ENCODE assay signal across 23 cellular contexts in genomic region chr15:80673561-80674244, GRCh38. TPM values are rescaled to one million over a fixed set of nuclear protein-coding genes. Genes with fewer than 3 reads are reported as not detected.
A peak's percentile ranks its signal among the peaks of the same experiment; 100 is the strongest.
DNase-seq lines count a peak whose midpoint lies in the region; ATAC-seq, FAIRE-seq and TF ChIP-seq lines count a peak whose summit lies in the region.
"Had no signal": no experiment of that assay in that cellular context is flagged by ENCODE, and none has a peak within 500 bp of the region (broad histone marks: within the 10 kb centered on the region; RNA-seq: fewer than 3 reads in every experiment).

No MANE protein-coding gene starts in this region.

- H3K9ac ChIP-seq in BLaER1 (no peak overlapping the region), H9 (ENCODE audit: extremely low read depth, insufficient read length, low read length) (no peak overlapping the region)

- peak overlapping the region; percentile 30 for H3K4me2 ChIP-seq in BLaER1
- H3K4me2 ChIP-seq in H9 (ENCODE audit: insufficient read depth, insufficient read length, low read length), result no peak overlapping the region

- H2AK5ac ChIP-seq in H9 (ENCODE audit: insufficient read length, low read length), result no peak overlapping the region

- H3K27me3 Mint-ChIP-seq in H9 (ENCODE audit: low read depth), result peaks cover 13% of the 10 kb centered on the region
- H3K27me3 Mint-ChIP-seq in activated CD4-positive, alpha-beta T cell treated with anti-CD3 and anti-CD28 coated beads, Interleukin-2, amount 10 ng/mL, durations not matched to agents 7 days and 5 days, result peaks cover 12% of the 10 kb centered on the region

- no peak overlapping the region for H2AFZ ChIP-seq in H9 (ENCODE audit: low read length)

- H3K56ac ChIP-seq in H9 (ENCODE audit: insufficient read length, low read depth, low read length), result no peak overlapping the region

- no peak overlapping the region for H3K27ac Mint-ChIP-seq in H9
- H3K27ac Mint-ChIP-seq in activated CD4-positive, alpha-beta T cell treated with anti-CD3 and anti-CD28 coated beads, Interleukin-2, amount 10 ng/mL, durations not matched to agents 7 days and 5 days, result no peak overlapping the region
- H3K27ac Mint-ChIP-seq: activated CD8-positive, alpha-beta memory T cell treated with anti-CD3 and anti-CD28 coated beads, Interleukin-2, amount 10 ng/mL, durations not matched to agents 7 days and 5 days; activated naive CD4-positive, alpha-beta T cell treated with anti-CD3 and anti-CD28 coated beads, Interleukin-2, amount 50 U/mL, for 24 hours; activated T-helper 1 cell treated with anti-CD3 and anti-CD28 coated beads, Interleukin-12 subunit alpha, Interleukin-12 subunit beta, Interleukin-2, Interleukin-4 antibody, amounts not matched to agents 30 ng/mL and 10 ng/mL and 1 ng/mL, durations not matched to agents 14 hours and 24 hours and 36 hours had no signal

- H3K4me1 ChIP-seq in BLaER1, result peaks cover 15% of the 10 kb centered on the region
- H3K4me1 ChIP-seq in H9 (ENCODE audit: insufficient read depth, low read length), result no peaks in the 10 kb centered on the region
- H3K4me1 ChIP-seq: ascending aorta, gastrocnemius medialis, sigmoid colon had no signal

- H3K27ac ChIP-seq in BLaER1 (no peak overlapping the region), H9 (ENCODE audit: insufficient read length, low read depth, low read length) (no peak overlapping the region)
- H3K27ac ChIP-seq: ascending aorta, gastrocnemius medialis, sigmoid colon had no signal

- no peaks in the 10 kb centered on the region for H3K23me2 ChIP-seq in H9 (ENCODE audit: insufficient read length, low read depth, low read length, poor library complexity, severe bottlenecking)

- H4K91ac ChIP-seq in H9 (ENCODE audit: insufficient read length, low read depth, low read length), result no peak overlapping the region

- no peak overlapping the region for H3K4ac ChIP-seq in H9 (ENCODE audit: low read depth, low read length)

- no peak for FAIRE-seq in H54 (lab: Jason Lieb, UNC)
- FAIRE-seq: G401.6, TTC549 had no signal

- no peak overlapping the region for H3K18ac ChIP-seq in H9 (ENCODE audit: insufficient read length, low read depth, low read length)

- H2BK120ac ChIP-seq in H9 (ENCODE audit: low read depth, low read length, poor library complexity, severe bottlenecking), result no peak overlapping the region

- CTCF ChIA-PET in activated CD4-positive, alpha-beta T cell treated with anti-CD3 and anti-CD28 coated beads, Interleukin-2, amount 10 ng/mL, durations not matched to agents 7 days and 5 days (lab: Charles Lee), result interaction anchor here (0.6 kb wide), 1 partner anchor 249 kb away, joined by 3 read pairs; no protein-coding TSS in a partner anchor

- H2BK12ac ChIP-seq in H9 (ENCODE audit: insufficient read length, low read depth, low read length), result no peak overlapping the region

- no peak overlapping the region for H3K4me3 ChIP-seq in BLaER1
- H3K4me3 ChIP-seq: ascending aorta, gastrocnemius medialis, sigmoid colon had no signal

- TF ChIP-seq POLR2A in H54 (IDR thresholded peaks at IDR 0.05; ENCODE audit: low read depth, low read length), result no peak

- no peak overlapping the region for H3K4me3 Mint-ChIP-seq in H9
- H3K4me3 Mint-ChIP-seq in activated CD4-positive, alpha-beta T cell treated with anti-CD3 and anti-CD28 coated beads, Interleukin-2, amount 10 ng/mL, durations not matched to agents 7 days and 5 days, result no peak overlapping the region
- H3K4me3 Mint-ChIP-seq: activated CD8-positive, alpha-beta memory T cell treated with anti-CD3 and anti-CD28 coated beads, Interleukin-2, amount 10 ng/mL, durations not matched to agents 7 days and 5 days; activated naive CD4-positive, alpha-beta T cell treated with anti-CD3 and anti-CD28 coated beads, Interleukin-2, amount 50 U/mL, for 24 hours; activated T-helper 1 cell treated with anti-CD3 and anti-CD28 coated beads, Interleukin-12 subunit alpha, Interleukin-12 subunit beta, Interleukin-2, Interleukin-4 antibody, amounts not matched to agents 30 ng/mL and 10 ng/mL and 1 ng/mL, durations not matched to agents 14 hours and 24 hours and 36 hours; CD8-positive, alpha-beta memory T cell had no signal

- H2BK15ac ChIP-seq in H9 (ENCODE audit: low read depth, low read length), result no peak overlapping the region

- no peaks in the 10 kb centered on the region for H3K27me3 ChIP-seq in BLaER1
- no peaks in the 10 kb centered on the region for H3K27me3 ChIP-seq in H9 (ENCODE audit: insufficient read depth, low read length)
- H3K27me3 ChIP-seq: ascending aorta, gastrocnemius medialis, sigmoid colon had no signal

- no peaks in the 10 kb centered on the region for H3K36me3 ChIP-seq in BLaER1
- H3K36me3 ChIP-seq: ascending aorta, gastrocnemius medialis, sigmoid colon had no signal

- no peak overlapping the region for H3K23ac ChIP-seq in H9 (ENCODE audit: insufficient read length, low read depth, low read length)

- DNase-seq in H9 (no peak), amniotic epithelial cell (ENCODE audit: low read depth) (peak; percentile 68), iPS-NIHi7 (ENCODE audit: extremely low spot score) (peak; percentile 39), H54 (ENCODE audit: insufficient read length, low spot score) (no peak), GM19238 (ENCODE audit: insufficient read length, low spot score) (no peak)
- DNase-seq in activated CD4-positive, alpha-beta T cell treated with anti-CD3 and anti-CD28 coated beads, Interleukin-2, amount 10 ng/mL, durations not matched to agents 7 days and 5 days, result no peak
- DNase-seq: activated CD4-positive, alpha-beta T cell treated with anti-CD3 and anti-CD28 coated beads for 4 hours; activated CD8-positive, alpha-beta memory T cell treated with anti-CD3 and anti-CD28 coated beads, Interleukin-2, amount 10 ng/mL, durations not matched to agents 7 days and 5 days; CD8-positive, alpha-beta memory T cell; erythroblast; gastrocnemius medialis; NCI-H1092; NCI-H187 treated with DMSO at 0.1 percent for 48 hours; SHP77; sigmoid colon; stimulated activated CD8-positive, alpha-beta memory T cell treated with anti-CD3 and anti-CD28 coated beads, Interleukin-4, amount 100 ng/mL, for 48 hours had no signal

- WGBS in H9 (ENCODE audit: extremely low coverage, insufficient read length, low lambda C conversion rate), result no CpG with 5 or more reads among the region's 6 CpGs

- no peaks in the 10 kb centered on the region for H3K36me3 Mint-ChIP-seq in H9 (ENCODE audit: insufficient read depth in 1 of 3, low read depth in 3 of 3)
- H3K36me3 Mint-ChIP-seq in activated CD4-positive, alpha-beta T cell treated with anti-CD3 and anti-CD28 coated beads, Interleukin-2, amount 10 ng/mL, durations not matched to agents 7 days and 5 days (ENCODE audit: low read depth), result no peaks in the 10 kb centered on the region
- H3K36me3 Mint-ChIP-seq: activated CD8-positive, alpha-beta memory T cell treated with anti-CD3 and anti-CD28 coated beads, Interleukin-2, amount 10 ng/mL, durations not matched to agents 7 days and 5 days; activated naive CD4-positive, alpha-beta T cell treated with anti-CD3 and anti-CD28 coated beads, Interleukin-2, amount 50 U/mL, for 24 hours had no signal

- no peak overlapping the region for H4K5ac ChIP-seq in H9 (ENCODE audit: insufficient read length, low read depth, low read length)

- no peaks in the 10 kb centered on the region for H4K20me1 ChIP-seq in BLaER1
- no peaks in the 10 kb centered on the region for H4K20me1 ChIP-seq in H9 (ENCODE audit: control insufficient read depth, insufficient read depth, insufficient read length)

- no peak overlapping the region for H2BK5ac ChIP-seq in H9 (ENCODE audit: insufficient read length, low read length)

- peaks cover 0 to 3% of the 10 kb centered on the region in 2 experiments; a peak in 1 of 5 replicates for H3K9me3 Mint-ChIP-seq in H9
- H3K9me3 Mint-ChIP-seq in activated CD4-positive, alpha-beta T cell treated with anti-CD3 and anti-CD28 coated beads, Interleukin-2, amount 10 ng/mL, durations not matched to agents 7 days and 5 days, result no peaks in the 10 kb centered on the region
- H3K9me3 Mint-ChIP-seq: activated naive CD4-positive, alpha-beta T cell treated with anti-CD3 and anti-CD28 coated beads, Interleukin-2, amount 50 U/mL, for 24 hours; activated T-helper 1 cell treated with anti-CD3 and anti-CD28 coated beads, Interleukin-12 subunit alpha, Interleukin-12 subunit beta, Interleukin-2, Interleukin-4 antibody, amounts not matched to agents 30 ng/mL and 10 ng/mL and 1 ng/mL, durations not matched to agents 14 hours and 24 hours and 36 hours; CD8-positive, alpha-beta memory T cell had no signal

- H2BK20ac ChIP-seq in H9 (ENCODE audit: low read depth, low read length, poor library complexity, severe bottlenecking), result no peak overlapping the region

- peak; percentile 40; the same call in 2 of the 3 replicates for TF ChIP-seq CTCF in H9 (conservative IDR thresholded peaks at IDR 0.05)

- peaks cover 4% of the 10 kb centered on the region in 2 experiments for H3K4me1 Mint-ChIP-seq in H9
- no peaks in the 10 kb centered on the region for H3K4me1 Mint-ChIP-seq in activated CD4-positive, alpha-beta T cell treated with anti-CD3 and anti-CD28 coated beads, Interleukin-2, amount 10 ng/mL, durations not matched to agents 7 days and 5 days
- H3K4me1 Mint-ChIP-seq: activated CD8-positive, alpha-beta memory T cell treated with anti-CD3 and anti-CD28 coated beads, Interleukin-2, amount 10 ng/mL, durations not matched to agents 7 days and 5 days; activated naive CD4-positive, alpha-beta T cell treated with anti-CD3 and anti-CD28 coated beads, Interleukin-2, amount 50 U/mL, for 24 hours; CD8-positive, alpha-beta memory T cell had no signal

- H4K8ac ChIP-seq in H9 (replicated peaks; ENCODE audit: insufficient read length, low read depth, low read length), result no peak overlapping the region

- no peaks in the 10 kb centered on the region for H3K79me1 ChIP-seq in H9 (ENCODE audit: insufficient read depth, low read depth, low read length, poor library complexity, severe bottlenecking)

- H3K9me3 ChIP-seq in BLaER1 (no peaks in the 10 kb centered on the region), H9 (ENCODE audit: control insufficient read depth, low read depth, low read length) (no peaks in the 10 kb centered on the region)
- H3K9me3 ChIP-seq: ascending aorta, gastrocnemius medialis, sigmoid colon had no signal

- ATAC-seq in GM19455 (IDR thresholded peaks at IDR 0.05; ENCODE audit: unreplicated experiment), result no peak
- ATAC-seq: activated CD8-positive, alpha-beta memory T cell treated with anti-CD3 and anti-CD28 coated beads, Interleukin-2, amount 10 ng/mL, durations not matched to agents 7 days and 5 days; gastrocnemius medialis had no signal

- no peak overlapping the region for H3T11ph ChIP-seq in H9 (ENCODE audit: low read length)

- POLR2A ChIA-PET in activated CD4-positive, alpha-beta T cell treated with anti-CD3 and anti-CD28 coated beads, Interleukin-2, amount 10 ng/mL, durations not matched to agents 7 days and 5 days (lab: Charles Lee), result no interaction called here

- no peak overlapping the region for H3K14ac ChIP-seq in H9 (ENCODE audit: insufficient read depth, low read length)

- H3K79me2 ChIP-seq in H9 (ENCODE audit: insufficient read depth, low read length), result no peaks in the 10 kb centered on the region

RNA-seq across cellular contexts. Expression of gene ABHD17C, which starts 21.4 kb away (rescaled TPM):
- 21.5 and 25.1 TPM in 2 replicates for total RNA-seq in H9 (2021)
- 1 to 10 TPM; 4.0 to 5.6 TPM for total RNA-seq in activated CD4-positive, alpha-beta T cell treated with anti-CD3 and anti-CD28 coated beads, Interleukin-2, amount 10 ng/mL, durations not matched to agents 7 days and 5 days

Comparison
In these comparisons a context has a peak if more than half of its experiments do, and no peak if none do; other contexts are left out.
1. DNase-seq: peak in amniotic epithelial cell (single experiment) and iPS-NIHi7 (single experiment); none in H9 (single experiment), H54 (single experiment), activated CD4-positive, alpha-beta T cell treated with anti-CD3 and anti-CD28 coated beads, Interleukin-2, amount 10 ng/mL, durations not matched to agents 7 days and 5 days (single experiment) and GM19238 (single experiment).